In the genomic region with DNA sequence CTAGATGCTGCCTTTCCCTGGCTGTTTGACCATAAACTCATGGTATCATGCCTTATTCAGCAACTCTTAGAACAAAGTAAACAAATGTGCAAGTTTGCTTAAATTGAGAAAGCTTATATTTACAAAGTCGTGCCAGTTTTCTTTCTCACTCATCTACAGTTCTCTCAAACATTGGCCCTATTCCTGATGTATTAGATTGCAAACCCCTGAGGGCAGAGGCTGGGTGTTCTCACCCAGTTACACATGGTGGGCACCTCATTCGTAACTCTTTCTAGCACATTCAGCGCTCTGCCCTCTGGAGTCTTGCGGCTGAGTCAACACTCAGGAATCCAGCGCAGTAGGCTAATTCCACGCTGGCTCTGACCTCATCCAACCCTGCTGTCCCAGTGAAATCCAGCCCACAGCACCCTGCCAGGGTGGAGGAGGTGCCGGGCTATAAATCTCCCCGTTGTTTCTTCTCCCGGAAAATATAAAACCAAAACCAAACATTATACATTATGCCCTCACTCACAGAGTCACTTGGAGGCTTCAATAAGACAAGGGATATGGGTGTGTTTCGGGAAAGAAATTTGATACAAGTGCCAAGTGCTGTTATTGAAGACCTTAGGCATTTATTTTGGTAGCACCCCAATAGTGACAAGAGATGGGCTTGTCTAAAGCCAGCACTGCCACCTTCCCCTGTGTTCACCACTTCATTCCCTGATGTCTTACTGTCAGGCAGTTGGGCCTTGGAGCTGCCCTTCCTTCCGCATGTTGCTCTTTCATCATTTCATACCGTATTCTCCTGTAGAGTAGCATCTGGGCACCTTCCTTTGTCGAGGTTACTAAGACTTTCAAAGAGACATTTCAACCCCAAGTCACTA, we compare ENCODE assay signal across 1 cellular context.
TF ChIP-seq lines count a peak whose summit lies in the region.

No MANE protein-coding gene starts in this region.

TF ChIP-seq in K562, 482 proteins besides CTCF, POLR2A, EP300 and RAD21 (continued from another document):
- TF ChIP-seq, protein P1, sequence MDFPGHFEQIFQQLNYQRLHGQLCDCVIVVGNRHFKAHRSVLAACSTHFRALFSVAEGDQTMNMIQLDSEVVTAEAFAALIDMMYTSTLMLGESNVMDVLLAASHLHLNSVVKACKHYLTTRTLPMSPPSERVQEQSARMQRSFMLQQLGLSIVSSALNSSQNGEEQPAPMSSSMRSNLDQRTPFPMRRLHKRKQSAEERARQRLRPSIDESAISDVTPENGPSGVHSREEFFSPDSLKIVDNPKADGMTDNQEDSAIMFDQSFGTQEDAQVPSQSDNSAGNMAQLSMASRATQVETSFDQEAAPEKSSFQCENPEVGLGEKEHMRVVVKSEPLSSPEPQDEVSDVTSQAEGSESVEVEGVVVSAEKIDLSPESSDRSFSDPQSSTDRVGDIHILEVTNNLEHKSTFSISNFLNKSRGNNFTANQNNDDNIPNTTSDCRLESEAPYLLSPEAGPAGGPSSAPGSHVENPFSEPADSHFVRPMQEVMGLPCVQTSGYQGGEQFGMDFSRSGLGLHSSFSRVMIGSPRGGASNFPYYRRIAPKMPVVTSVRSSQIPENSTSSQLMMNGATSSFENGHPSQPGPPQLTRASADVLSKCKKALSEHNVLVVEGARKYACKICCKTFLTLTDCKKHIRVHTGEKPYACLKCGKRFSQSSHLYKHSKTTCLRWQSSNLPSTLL (IDR thresholded peaks at IDR 0.05) = no peak
- TF ChIP-seq C11orf30 (IDR thresholded peaks at IDR 0.05; ENCODE audit: low read depth) (0 out of 2 replicates have a peak, but pooled peaks have one; percentile 12), FOXK1 (CRISPR knock-in tag; IDR thresholded peaks at IDR 0.05; ENCODE audit: borderline replicate concordance) (no peak)
- TF ChIP-seq, protein P2, sequence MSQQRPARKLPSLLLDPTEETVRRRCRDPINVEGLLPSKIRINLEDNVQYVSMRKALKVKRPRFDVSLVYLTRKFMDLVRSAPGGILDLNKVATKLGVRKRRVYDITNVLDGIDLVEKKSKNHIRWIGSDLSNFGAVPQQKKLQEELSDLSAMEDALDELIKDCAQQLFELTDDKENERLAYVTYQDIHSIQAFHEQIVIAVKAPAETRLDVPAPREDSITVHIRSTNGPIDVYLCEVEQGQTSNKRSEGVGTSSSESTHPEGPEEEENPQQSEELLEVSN (IDR thresholded peaks at IDR 0.05; ENCODE audit: borderline replicate concordance in 1 of 2, extremely low read depth in 1 of 2, insufficient read depth in 1 of 2, insufficient read length in 1 of 2, low read depth in 1 of 2, low read length in 1 of 2, poor library complexity in 1 of 2, severe bottlenecking in 1 of 2) = no peak
